In the genomic region with DNA sequence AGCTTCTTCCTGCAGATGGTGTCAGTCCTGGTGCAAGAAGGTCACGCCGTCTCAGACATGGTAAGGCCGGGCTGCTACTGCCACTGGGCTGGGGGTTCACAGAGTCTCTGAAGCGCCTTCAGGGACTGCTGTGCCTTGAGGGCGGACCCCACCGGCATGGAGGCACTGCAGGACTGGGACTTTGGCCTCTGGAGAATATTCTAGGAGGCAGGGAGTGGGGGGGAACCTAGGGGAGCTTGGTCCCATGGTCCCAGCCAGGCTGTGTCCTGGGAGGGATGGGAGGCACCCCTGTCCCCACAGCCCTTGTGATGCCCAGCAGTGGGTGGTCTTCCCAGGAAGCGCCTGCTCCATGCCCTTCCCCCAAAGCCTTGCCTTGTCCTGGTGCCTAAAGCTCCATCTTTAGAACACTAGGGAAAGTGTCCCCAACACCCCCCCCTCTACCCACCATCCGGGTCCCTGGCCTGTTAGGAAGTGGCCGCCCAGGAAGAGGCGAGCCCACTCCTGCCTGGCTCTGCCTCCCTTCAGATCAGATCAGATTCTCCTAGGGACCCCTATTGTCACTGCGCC, we compare ENCODE assay signal across 1 cellular context.
TF ChIP-seq lines count a peak whose summit lies in the region.

No MANE protein-coding gene starts in this region.

TF ChIP-seq in GM23338, 12 proteins besides CTCF, POLR2A, EP300 and RAD21:
- TF ChIP-seq, protein P1, sequence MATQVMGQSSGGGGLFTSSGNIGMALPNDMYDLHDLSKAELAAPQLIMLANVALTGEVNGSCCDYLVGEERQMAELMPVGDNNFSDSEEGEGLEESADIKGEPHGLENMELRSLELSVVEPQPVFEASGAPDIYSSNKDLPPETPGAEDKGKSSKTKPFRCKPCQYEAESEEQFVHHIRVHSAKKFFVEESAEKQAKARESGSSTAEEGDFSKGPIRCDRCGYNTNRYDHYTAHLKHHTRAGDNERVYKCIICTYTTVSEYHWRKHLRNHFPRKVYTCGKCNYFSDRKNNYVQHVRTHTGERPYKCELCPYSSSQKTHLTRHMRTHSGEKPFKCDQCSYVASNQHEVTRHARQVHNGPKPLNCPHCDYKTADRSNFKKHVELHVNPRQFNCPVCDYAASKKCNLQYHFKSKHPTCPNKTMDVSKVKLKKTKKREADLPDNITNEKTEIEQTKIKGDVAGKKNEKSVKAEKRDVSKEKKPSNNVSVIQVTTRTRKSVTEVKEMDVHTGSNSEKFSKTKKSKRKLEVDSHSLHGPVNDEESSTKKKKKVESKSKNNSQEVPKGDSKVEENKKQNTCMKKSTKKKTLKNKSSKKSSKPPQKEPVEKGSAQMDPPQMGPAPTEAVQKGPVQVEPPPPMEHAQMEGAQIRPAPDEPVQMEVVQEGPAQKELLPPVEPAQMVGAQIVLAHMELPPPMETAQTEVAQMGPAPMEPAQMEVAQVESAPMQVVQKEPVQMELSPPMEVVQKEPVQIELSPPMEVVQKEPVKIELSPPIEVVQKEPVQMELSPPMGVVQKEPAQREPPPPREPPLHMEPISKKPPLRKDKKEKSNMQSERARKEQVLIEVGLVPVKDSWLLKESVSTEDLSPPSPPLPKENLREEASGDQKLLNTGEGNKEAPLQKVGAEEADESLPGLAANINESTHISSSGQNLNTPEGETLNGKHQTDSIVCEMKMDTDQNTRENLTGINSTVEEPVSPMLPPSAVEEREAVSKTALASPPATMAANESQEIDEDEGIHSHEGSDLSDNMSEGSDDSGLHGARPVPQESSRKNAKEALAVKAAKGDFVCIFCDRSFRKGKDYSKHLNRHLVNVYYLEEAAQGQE (IDR thresholded peaks at IDR 0.05; ENCODE audit: unreplicated experiment), result no peak
- TF ChIP-seq EZH2 (IDR thresholded peaks at IDR 0.05; ENCODE audit: low read depth, unreplicated experiment), result no peak
- no peak for TF ChIP-seq ZNF331 (CRISPR knock-in tag; IDR thresholded peaks at IDR 0.05; ENCODE audit: low read depth)
- TF ChIP-seq JUNB (IDR thresholded peaks at IDR 0.05; ENCODE audit: unreplicated experiment), result no peak
- TF ChIP-seq, protein P2, sequence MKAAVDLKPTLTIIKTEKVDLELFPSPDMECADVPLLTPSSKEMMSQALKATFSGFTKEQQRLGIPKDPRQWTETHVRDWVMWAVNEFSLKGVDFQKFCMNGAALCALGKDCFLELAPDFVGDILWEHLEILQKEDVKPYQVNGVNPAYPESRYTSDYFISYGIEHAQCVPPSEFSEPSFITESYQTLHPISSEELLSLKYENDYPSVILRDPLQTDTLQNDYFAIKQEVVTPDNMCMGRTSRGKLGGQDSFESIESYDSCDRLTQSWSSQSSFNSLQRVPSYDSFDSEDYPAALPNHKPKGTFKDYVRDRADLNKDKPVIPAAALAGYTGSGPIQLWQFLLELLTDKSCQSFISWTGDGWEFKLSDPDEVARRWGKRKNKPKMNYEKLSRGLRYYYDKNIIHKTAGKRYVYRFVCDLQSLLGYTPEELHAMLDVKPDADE (IDR thresholded peaks at IDR 0.05), result no peak
- TF ChIP-seq POLR2AphosphoS5 (IDR thresholded peaks at IDR 0.05; ENCODE audit: low read depth), result no peak
- no peak for TF ChIP-seq STAT1 (IDR thresholded peaks at IDR 0.05; ENCODE audit: unreplicated experiment)
- TF ChIP-seq CREB1 (CRISPR knock-in tag; IDR thresholded peaks at IDR 0.05; ENCODE audit: low read depth), result no peak
- no peak for TF ChIP-seq NANOG (IDR thresholded peaks at IDR 0.05; ENCODE audit: borderline replicate concordance)
- TF ChIP-seq, protein P3, sequence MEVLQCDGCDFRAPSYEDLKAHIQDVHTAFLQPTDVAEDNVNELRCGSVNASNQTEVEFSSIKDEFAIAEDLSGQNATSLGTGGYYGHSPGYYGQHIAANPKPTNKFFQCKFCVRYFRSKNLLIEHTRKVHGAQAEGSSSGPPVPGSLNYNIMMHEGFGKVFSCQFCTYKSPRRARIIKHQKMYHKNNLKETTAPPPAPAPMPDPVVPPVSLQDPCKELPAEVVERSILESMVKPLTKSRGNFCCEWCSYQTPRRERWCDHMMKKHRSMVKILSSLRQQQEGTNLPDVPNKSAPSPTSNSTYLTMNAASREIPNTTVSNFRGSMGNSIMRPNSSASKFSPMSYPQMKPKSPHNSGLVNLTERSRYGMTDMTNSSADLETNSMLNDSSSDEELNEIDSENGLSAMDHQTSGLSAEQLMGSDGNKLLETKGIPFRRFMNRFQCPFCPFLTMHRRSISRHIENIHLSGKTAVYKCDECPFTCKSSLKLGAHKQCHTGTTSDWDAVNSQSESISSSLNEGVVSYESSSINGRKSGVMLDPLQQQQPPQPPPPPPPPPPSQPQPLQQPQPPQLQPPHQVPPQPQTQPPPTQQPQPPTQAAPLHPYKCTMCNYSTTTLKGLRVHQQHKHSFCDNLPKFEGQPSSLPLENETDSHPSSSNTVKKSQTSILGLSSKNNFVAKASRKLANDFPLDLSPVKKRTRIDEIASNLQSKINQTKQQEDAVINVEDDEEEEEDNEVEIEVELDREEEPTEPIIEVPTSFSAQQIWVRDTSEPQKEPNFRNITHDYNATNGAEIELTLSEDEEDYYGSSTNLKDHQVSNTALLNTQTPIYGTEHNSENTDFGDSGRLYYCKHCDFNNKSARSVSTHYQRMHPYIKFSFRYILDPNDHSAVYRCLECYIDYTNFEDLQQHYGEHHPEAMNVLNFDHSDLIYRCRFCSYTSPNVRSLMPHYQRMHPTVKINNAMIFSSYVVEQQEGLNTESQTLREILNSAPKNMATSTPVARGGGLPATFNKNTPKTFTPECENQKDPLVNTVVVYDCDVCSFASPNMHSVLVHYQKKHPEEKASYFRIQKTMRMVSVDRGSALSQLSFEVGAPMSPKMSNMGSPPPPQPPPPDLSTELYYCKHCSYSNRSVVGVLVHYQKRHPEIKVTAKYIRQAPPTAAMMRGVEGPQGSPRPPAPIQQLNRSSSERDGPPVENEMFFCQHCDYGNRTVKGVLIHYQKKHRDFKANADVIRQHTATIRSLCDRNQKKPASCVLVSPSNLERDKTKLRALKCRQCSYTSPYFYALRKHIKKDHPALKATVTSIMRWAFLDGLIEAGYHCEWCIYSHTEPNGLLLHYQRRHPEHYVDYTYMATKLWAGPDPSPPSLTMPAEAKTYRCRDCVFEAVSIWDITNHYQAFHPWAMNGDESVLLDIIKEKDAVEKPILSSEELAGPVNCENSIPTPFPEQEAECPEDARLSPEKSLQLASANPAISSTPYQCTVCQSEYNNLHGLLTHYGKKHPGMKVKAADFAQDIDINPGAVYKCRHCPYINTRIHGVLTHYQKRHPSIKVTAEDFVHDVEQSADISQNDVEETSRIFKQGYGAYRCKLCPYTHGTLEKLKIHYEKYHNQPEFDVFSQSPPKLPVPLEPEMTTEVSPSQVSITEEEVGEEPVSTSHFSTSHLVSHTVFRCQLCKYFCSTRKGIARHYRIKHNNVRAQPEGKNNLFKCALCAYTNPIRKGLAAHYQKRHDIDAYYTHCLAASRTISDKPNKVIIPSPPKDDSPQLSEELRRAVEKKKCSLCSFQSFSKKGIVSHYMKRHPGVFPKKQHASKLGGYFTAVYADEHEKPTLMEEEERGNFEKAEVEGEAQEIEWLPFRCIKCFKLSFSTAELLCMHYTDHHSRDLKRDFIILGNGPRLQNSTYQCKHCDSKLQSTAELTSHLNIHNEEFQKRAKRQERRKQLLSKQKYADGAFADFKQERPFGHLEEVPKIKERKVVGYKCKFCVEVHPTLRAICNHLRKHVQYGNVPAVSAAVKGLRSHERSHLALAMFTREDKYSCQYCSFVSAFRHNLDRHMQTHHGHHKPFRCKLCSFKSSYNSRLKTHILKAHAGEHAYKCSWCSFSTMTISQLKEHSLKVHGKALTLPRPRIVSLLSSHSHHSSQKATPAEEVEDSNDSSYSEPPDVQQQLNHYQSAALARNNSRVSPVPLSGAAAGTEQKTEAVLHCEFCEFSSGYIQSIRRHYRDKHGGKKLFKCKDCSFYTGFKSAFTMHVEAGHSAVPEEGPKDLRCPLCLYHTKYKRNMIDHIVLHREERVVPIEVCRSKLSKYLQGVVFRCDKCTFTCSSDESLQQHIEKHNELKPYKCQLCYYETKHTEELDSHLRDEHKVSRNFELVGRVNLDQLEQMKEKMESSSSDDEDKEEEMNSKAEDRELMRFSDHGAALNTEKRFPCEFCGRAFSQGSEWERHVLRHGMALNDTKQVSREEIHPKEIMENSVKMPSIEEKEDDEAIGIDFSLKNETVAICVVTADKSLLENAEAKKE (CRISPR knock-in tag; IDR thresholded peaks at IDR 0.05), result no peak
- no peak for TF ChIP-seq EZH2phosphoT487 (IDR thresholded peaks at IDR 0.05; ENCODE audit: unreplicated experiment)
- TF ChIP-seq ZNF114 (CRISPR knock-in tag; IDR thresholded peaks at IDR 0.05), result no peak
TF ChIP-seq in GM23338: peak in this region for 0.
